ENCODE assay signal across 8 cellular contexts in genomic region chr15:52780172-52780980, GRCh38. TPM values are rescaled to one million over a fixed set of nuclear protein-coding genes. Genes with fewer than 3 reads are reported as not detected.
DNase-seq lines count a peak whose midpoint lies in the region; ATAC-seq, FAIRE-seq and TF ChIP-seq lines count a peak whose summit lies in the region.

No MANE protein-coding gene starts in this region.

- DNase-seq in NCI-H2227 treated with DMSO at 0.1 percent for 48 hours (lab: John Stamatoyannopoulos, UW) (peak; percentile 62), cerebellum (ENCODE audit: low spot score) (peak; percentile 42), right lobe of liver (peak; percentile 61 to 69 (median 66))
- DNase-seq in stimulated activated CD8-positive, alpha-beta memory T cell treated with anti-CD3 and anti-CD28 coated beads, Interleukin-12 subunit alpha, Interleukin-12 subunit beta, amount 100 ng/mL, for 1 hour (ENCODE audit: low read depth) = peak; percentile 39

- peak; percentile 77 for ATAC-seq in GM18498 (IDR thresholded peaks at IDR 0.05; ENCODE audit: unreplicated experiment)
- ATAC-seq in HG02938 (IDR thresholded peaks at IDR 0.05; ENCODE audit: unreplicated experiment) = peak; percentile 64
- peak; percentile 64 to 74 for ATAC-seq in activated CD4-positive, CD25-positive, alpha-beta regulatory T cell treated with anti-CD3 and anti-CD28 coated beads, Interleukin-2, amount 50 U/mL, for 24 hours
- peak; percentile 11 to 37 (median 30) for ATAC-seq in right lobe of liver

- H3K9me3 ChIP-seq in right lobe of liver = no peaks in the 10 kb centered on the region

- TF ChIP-seq CTCF in right lobe of liver (IDR thresholded peaks at IDR 0.05) = peak; percentile 77 to 92 (median 90)

- peaks cover 0 to 50% (median 11%) of the 10 kb centered on the region in 4 donors for H3K4me1 ChIP-seq in right lobe of liver

- no peaks in the 10 kb centered on the region for H3K27me3 ChIP-seq in right lobe of liver

- H3K4me3 ChIP-seq in right lobe of liver = peak overlapping the region in 2 of 3 donors; percentile 6 to 19

- TF ChIP-seq POLR2A in right lobe of liver (IDR thresholded peaks at IDR 0.05) = no peak

- FAIRE-seq in A204.1 (lab: Jason Lieb, UNC) = peak; percentile 85

- peak overlapping the region in 1 of 3 donors; percentile 65 for H3K27ac ChIP-seq in right lobe of liver

- peaks cover 0 to 9% (median 3%) of the 10 kb centered on the region in 4 donors for H3K36me3 ChIP-seq in right lobe of liver

- under 1% methylated on average over 18 of the region's 18 CpGs for WGBS in right lobe of liver (ENCODE audit: insufficient coverage, low coverage, low lambda C conversion rate, missing lambda C conversion rate)

- intact Hi-C loops in right lobe of liver (cut with DNase I) = loop anchor here (5.0 to 10.0 kb wide), 4 partner anchors 184 to 674 kb away; no protein-coding TSS in a partner anchor

RNA-seq across cellular contexts. Expression of gene ONECUT1, which starts 9.8 kb away (rescaled TPM):
- total RNA-seq in cerebellum = 1.5 TPM
- 10 to 100 TPM; 41.3 to 58.2 (median 52.5) TPM for total RNA-seq in right lobe of liver

Comparison
In these comparisons a context has a peak if more than half of its experiments do, and no peak if none do; other contexts are left out.
1. RNA of gene ONECUT1, which starts 9.8 kb away (total RNA-seq): 41.3 to 58.2 TPM in right lobe of liver; 1.5 TPM in cerebellum (single experiment); every median in the first group is over 10 times any median in the second.
2. Peak in every context shown above with its lines, with median percentiles within 50 percentile points of each other: ATAC-seq and DNase-seq.